ENCODE assay signal across 1 cellular context in genomic region chr1:195951313-195951712, GRCh38.
A peak's percentile ranks its signal among the peaks of the same experiment; 100 is the strongest.
TF ChIP-seq lines count a peak whose summit lies in the region.

No MANE protein-coding gene starts in this region.

TF ChIP-seq in K562, 482 proteins besides CTCF, POLR2A, EP300 and RAD21 (continued from another document):
- TF ChIP-seq PATZ1 (CRISPR knock-in tag; IDR thresholded peaks at IDR 0.05; ENCODE audit: borderline replicate concordance) (no peak), SMC3 (conservative IDR thresholded peaks at IDR 0.05; ENCODE audit: insufficient read depth, low read depth, low read length) (no peak), EGR1 (conservative IDR thresholded peaks at IDR 0.05) (no peak), TFAM (CRISPR knock-in tag; conservative IDR thresholded peaks at IDR 0.05) (no peak), FOXK2 (conservative IDR thresholded peaks at IDR 0.05 in 1 of 2, IDR thresholded peaks at IDR 0.05 in 1 of 2; ENCODE audit: low read depth in 2 of 2) (no peak), ATF3 (IDR thresholded peaks at IDR 0.05) (peak; percentile 27; the same call in 1 of the 2 replicates), ATF3 (CRISPR knock-in tag; conservative IDR thresholded peaks at IDR 0.05) (no peak), BCL6 (CRISPR knock-in tag; IDR thresholded peaks at IDR 0.05) (no peak), ZNF384 (IDR thresholded peaks at IDR 0.05; ENCODE audit: low read depth, low read length) (peak; percentile 77), SAP30 (IDR thresholded peaks at IDR 0.05; ENCODE audit: borderline replicate concordance, insufficient read depth, low read depth, low read length, poor library complexity, severe bottlenecking) (no peak), FOSL1 (tag; conservative IDR thresholded peaks at IDR 0.05) (0 out of 2 replicates have a peak, but pooled peaks have one; percentile 26)
TF ChIP-seq in K562: peak in this region for 3.
